Comparison of ENCODE assay signal across 23 cellular contexts in genomic region chr1:176735201-176735600, GRCh38.
DNase-seq lines count a peak whose midpoint lies in the region; ATAC-seq lines count a peak whose summit lies in the region.
"Had no signal": no experiment of that assay in that cellular context is flagged by ENCODE, and none has a peak within 500 bp of the region (broad histone marks: within the 10 kb centered on the region; RNA-seq: fewer than 3 reads in every experiment).

No MANE protein-coding gene starts in this region.

- no peak for ATAC-seq in activated CD8-positive, alpha-beta memory T cell treated with anti-CD3 and anti-CD28 coated beads, Interleukin-2, amount 10 ng/mL, durations not matched to agents 7 days and 5 days
- no peak for ATAC-seq in HG03521 (IDR thresholded peaks at IDR 0.05; ENCODE audit: unreplicated experiment)
- ATAC-seq: A549, GM12878, GM23338, HCT116 had no signal

- H3K27me3 Mint-ChIP-seq in activated CD8-positive, alpha-beta memory T cell treated with anti-CD3 and anti-CD28 coated beads, Interleukin-2, amount 10 ng/mL, durations not matched to agents 7 days and 5 days: no peaks in the 10 kb centered on the region

- H3K27ac Mint-ChIP-seq in activated CD8-positive, alpha-beta memory T cell treated with anti-CD3 and anti-CD28 coated beads, Interleukin-2, amount 10 ng/mL, durations not matched to agents 7 days and 5 days: no peak overlapping the region
- H3K27ac Mint-ChIP-seq: CD4-positive, alpha-beta memory T cell; GM23338; H9 had no signal

- H3K4me3 Mint-ChIP-seq in activated CD8-positive, alpha-beta memory T cell treated with anti-CD3 and anti-CD28 coated beads, Interleukin-2, amount 10 ng/mL, durations not matched to agents 7 days and 5 days: no peak overlapping the region
- H3K4me3 Mint-ChIP-seq: CD4-positive, alpha-beta memory T cell; GM23338; H9 had no signal

- no peaks in the 10 kb centered on the region for H3K9me3 Mint-ChIP-seq in activated CD8-positive, alpha-beta memory T cell treated with anti-CD3 and anti-CD28 coated beads, Interleukin-2, amount 10 ng/mL, durations not matched to agents 7 days and 5 days (ENCODE audit: low read depth)
- H3K9me3 Mint-ChIP-seq: H9 had no signal

- no peaks in the 10 kb centered on the region for H3K36me3 Mint-ChIP-seq in activated CD8-positive, alpha-beta memory T cell treated with anti-CD3 and anti-CD28 coated beads, Interleukin-2, amount 10 ng/mL, durations not matched to agents 7 days and 5 days
- H3K36me3 Mint-ChIP-seq: CD4-positive, alpha-beta memory T cell had no signal

- CTCF ChIA-PET in activated CD8-positive, alpha-beta memory T cell treated with anti-CD3 and anti-CD28 coated beads, Interleukin-2, amount 10 ng/mL, durations not matched to agents 7 days and 5 days (lab: Charles Lee): no interaction called here

- no peaks in the 10 kb centered on the region for H3K4me1 Mint-ChIP-seq in activated CD8-positive, alpha-beta memory T cell treated with anti-CD3 and anti-CD28 coated beads, Interleukin-2, amount 10 ng/mL, durations not matched to agents 7 days and 5 days
- H3K4me1 Mint-ChIP-seq: CD4-positive, alpha-beta memory T cell; GM23338 had no signal

- DNase-seq in EH (ENCODE audit: low read depth) (peak; percentile 0), astrocyte of the hippocampus (ENCODE audit: low read depth, low spot score) (peak; percentile 57), myocyte (ENCODE audit: low read depth) (peak; percentile 5), renal cortical epithelial cell (ENCODE audit: low read depth) (peak; percentile 69), ecto neural progenitor cell (ENCODE audit: low spot score) (no peak), DMS 273 (lab: John Stamatoyannopoulos, UW; ENCODE audit: unreplicated experiment) (no peak)
- no peak for DNase-seq in activated CD8-positive, alpha-beta memory T cell treated with anti-CD3 and anti-CD28 coated beads, Interleukin-2, amount 10 ng/mL, durations not matched to agents 7 days and 5 days
- DNase-seq: 8988T; ACHN; C1 segment of cervical spinal cord; Calu3; CD4-positive, alpha-beta memory T cell; COR-L47; DMS153; DND-41; EL; GDM1; H9 had no signal

Comparison
In these comparisons a context has a peak if more than half of its experiments do, and no peak if none do; other contexts are left out.
1. DNase-seq: peak in EH (single experiment), astrocyte of the hippocampus (single experiment), myocyte (single experiment) and renal cortical epithelial cell (single experiment); none in activated CD8-positive, alpha-beta memory T cell treated with anti-CD3 and anti-CD28 coated beads, Interleukin-2, amount 10 ng/mL, durations not matched to agents 7 days and 5 days (single experiment), ecto neural progenitor cell (single experiment) and DMS 273 (single experiment).